1 cellular context compared by ENCODE assay signal in genomic region chr10:52474265-52474664, GRCh38.
TF ChIP-seq lines count a peak whose summit lies in the region.

No MANE protein-coding gene starts in this region.

TF ChIP-seq in GM23338, 12 proteins besides CTCF, POLR2A, EP300 and RAD21 (continued from another document):
- TF ChIP-seq, protein P1, sequence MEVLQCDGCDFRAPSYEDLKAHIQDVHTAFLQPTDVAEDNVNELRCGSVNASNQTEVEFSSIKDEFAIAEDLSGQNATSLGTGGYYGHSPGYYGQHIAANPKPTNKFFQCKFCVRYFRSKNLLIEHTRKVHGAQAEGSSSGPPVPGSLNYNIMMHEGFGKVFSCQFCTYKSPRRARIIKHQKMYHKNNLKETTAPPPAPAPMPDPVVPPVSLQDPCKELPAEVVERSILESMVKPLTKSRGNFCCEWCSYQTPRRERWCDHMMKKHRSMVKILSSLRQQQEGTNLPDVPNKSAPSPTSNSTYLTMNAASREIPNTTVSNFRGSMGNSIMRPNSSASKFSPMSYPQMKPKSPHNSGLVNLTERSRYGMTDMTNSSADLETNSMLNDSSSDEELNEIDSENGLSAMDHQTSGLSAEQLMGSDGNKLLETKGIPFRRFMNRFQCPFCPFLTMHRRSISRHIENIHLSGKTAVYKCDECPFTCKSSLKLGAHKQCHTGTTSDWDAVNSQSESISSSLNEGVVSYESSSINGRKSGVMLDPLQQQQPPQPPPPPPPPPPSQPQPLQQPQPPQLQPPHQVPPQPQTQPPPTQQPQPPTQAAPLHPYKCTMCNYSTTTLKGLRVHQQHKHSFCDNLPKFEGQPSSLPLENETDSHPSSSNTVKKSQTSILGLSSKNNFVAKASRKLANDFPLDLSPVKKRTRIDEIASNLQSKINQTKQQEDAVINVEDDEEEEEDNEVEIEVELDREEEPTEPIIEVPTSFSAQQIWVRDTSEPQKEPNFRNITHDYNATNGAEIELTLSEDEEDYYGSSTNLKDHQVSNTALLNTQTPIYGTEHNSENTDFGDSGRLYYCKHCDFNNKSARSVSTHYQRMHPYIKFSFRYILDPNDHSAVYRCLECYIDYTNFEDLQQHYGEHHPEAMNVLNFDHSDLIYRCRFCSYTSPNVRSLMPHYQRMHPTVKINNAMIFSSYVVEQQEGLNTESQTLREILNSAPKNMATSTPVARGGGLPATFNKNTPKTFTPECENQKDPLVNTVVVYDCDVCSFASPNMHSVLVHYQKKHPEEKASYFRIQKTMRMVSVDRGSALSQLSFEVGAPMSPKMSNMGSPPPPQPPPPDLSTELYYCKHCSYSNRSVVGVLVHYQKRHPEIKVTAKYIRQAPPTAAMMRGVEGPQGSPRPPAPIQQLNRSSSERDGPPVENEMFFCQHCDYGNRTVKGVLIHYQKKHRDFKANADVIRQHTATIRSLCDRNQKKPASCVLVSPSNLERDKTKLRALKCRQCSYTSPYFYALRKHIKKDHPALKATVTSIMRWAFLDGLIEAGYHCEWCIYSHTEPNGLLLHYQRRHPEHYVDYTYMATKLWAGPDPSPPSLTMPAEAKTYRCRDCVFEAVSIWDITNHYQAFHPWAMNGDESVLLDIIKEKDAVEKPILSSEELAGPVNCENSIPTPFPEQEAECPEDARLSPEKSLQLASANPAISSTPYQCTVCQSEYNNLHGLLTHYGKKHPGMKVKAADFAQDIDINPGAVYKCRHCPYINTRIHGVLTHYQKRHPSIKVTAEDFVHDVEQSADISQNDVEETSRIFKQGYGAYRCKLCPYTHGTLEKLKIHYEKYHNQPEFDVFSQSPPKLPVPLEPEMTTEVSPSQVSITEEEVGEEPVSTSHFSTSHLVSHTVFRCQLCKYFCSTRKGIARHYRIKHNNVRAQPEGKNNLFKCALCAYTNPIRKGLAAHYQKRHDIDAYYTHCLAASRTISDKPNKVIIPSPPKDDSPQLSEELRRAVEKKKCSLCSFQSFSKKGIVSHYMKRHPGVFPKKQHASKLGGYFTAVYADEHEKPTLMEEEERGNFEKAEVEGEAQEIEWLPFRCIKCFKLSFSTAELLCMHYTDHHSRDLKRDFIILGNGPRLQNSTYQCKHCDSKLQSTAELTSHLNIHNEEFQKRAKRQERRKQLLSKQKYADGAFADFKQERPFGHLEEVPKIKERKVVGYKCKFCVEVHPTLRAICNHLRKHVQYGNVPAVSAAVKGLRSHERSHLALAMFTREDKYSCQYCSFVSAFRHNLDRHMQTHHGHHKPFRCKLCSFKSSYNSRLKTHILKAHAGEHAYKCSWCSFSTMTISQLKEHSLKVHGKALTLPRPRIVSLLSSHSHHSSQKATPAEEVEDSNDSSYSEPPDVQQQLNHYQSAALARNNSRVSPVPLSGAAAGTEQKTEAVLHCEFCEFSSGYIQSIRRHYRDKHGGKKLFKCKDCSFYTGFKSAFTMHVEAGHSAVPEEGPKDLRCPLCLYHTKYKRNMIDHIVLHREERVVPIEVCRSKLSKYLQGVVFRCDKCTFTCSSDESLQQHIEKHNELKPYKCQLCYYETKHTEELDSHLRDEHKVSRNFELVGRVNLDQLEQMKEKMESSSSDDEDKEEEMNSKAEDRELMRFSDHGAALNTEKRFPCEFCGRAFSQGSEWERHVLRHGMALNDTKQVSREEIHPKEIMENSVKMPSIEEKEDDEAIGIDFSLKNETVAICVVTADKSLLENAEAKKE (CRISPR knock-in tag; IDR thresholded peaks at IDR 0.05), result no peak
